Comparison of ENCODE assay signal across 9 cellular contexts in the genomic region with DNA sequence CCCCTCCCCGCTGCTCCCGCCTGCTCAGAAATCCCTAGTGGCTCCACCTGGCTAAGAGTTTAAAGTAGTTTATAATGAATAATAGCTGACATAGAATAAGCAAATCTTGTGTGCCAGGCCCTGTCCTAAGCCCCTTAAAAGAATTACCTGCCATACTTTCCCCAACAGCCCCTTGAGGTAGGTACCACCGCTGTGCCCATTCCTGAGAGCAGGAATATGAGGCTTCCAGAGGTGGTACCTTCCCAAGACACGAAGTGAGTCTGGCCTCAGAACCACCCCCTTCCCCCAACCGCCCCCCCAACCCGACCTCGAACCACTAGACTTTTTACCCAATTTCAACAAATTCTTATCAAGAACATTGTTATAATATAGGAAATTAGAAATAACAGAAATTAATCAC. TPM values are rescaled to one million over a fixed set of nuclear protein-coding genes. Genes with fewer than 3 reads are reported as not detected.
A peak's percentile ranks its signal among the peaks of the same experiment; 100 is the strongest.
DNase-seq lines count a peak whose midpoint lies in the region; ATAC-seq and TF ChIP-seq lines count a peak whose summit lies in the region.
"Had no signal": no experiment of that assay in that cellular context is flagged by ENCODE, and none has a peak within 500 bp of the region (broad histone marks: within the 10 kb centered on the region; RNA-seq: fewer than 3 reads in every experiment).

No MANE protein-coding gene starts in this region.

- no peak overlapping the region for H3K23ac ChIP-seq in mesenchymal stem cell (ENCODE audit: low read length in 2 of 2)

- H2BK15ac ChIP-seq in mesenchymal stem cell (ENCODE audit: low read depth, poor library complexity, severe bottlenecking): no peak overlapping the region

- no peak for TF ChIP-seq EP300 in transverse colon (IDR thresholded peaks at IDR 0.05; ENCODE audit: low read depth)

- no peaks in the 10 kb centered on the region for H3K36me3 Mint-ChIP-seq in activated naive CD4-positive, alpha-beta T cell treated with anti-CD3 and anti-CD28 coated beads, Interleukin-2, amount 10 ng/mL, durations not matched to agents 7 days and 5 days

- in situ Hi-C loops in transverse colon (cut with MboI; ENCODE audit: low pct_ligation_motif_present in 1 of 4, low pct_unique_long_range_greater_than_20kb in 1 of 4, low sequenced_read_pairs in 3 of 4): no loop called here

- peaks cover 14% of the 10 kb centered on the region for H3K79me1 ChIP-seq in mesenchymal stem cell (replicated peaks; ENCODE audit: low read length, poor library complexity, severe bottlenecking)

- CTCF ChIA-PET in activated naive CD4-positive, alpha-beta T cell treated with anti-CD3 and anti-CD28 coated beads, Interleukin-2, amount 10 ng/mL, durations not matched to agents 7 days and 5 days (lab: Charles Lee): interaction anchor here (1.6 to 3.0 kb wide), 5 partner anchors 60 to 253 kb away, joined by 3 to 14 read pairs (median 4); a partner anchor contains a TSS

- H3K4me3 ChIP-seq in ascending aorta: peak overlapping the region; percentile 80 to 81
- H3K4me3 ChIP-seq in mesenchymal stem cell (ENCODE audit: insufficient read depth in 1 of 2, low read depth in 1 of 2, low read length in 2 of 2): peak overlapping the region in 1 of 2 experiments; percentile 94
- peak overlapping the region in 3 of 4 donors; percentile 79 to 90 (median 84) for H3K4me3 ChIP-seq in transverse colon

- no peak overlapping the region for H2BK12ac ChIP-seq in mesenchymal stem cell (ENCODE audit: low read length in 2 of 2)

- no peak overlapping the region for H2BK120ac ChIP-seq in mesenchymal stem cell (ENCODE audit: low read depth, low read length)

- ATAC-seq in HG03469 (IDR thresholded peaks at IDR 0.05; ENCODE audit: unreplicated experiment): no peak
- ATAC-seq in GM18870 (IDR thresholded peaks at IDR 0.05; ENCODE audit: unreplicated experiment): no peak

- H4K91ac ChIP-seq in mesenchymal stem cell (ENCODE audit: low read length): no peak overlapping the region

- H3K9me3 Mint-ChIP-seq in activated naive CD4-positive, alpha-beta T cell treated with anti-CD3 and anti-CD28 coated beads, Interleukin-2, amount 10 ng/mL, durations not matched to agents 7 days and 5 days: no peaks in the 10 kb centered on the region

- peaks cover 15% of the 10 kb centered on the region for H3K4me1 Mint-ChIP-seq in activated naive CD4-positive, alpha-beta T cell treated with anti-CD3 and anti-CD28 coated beads, Interleukin-2, amount 10 ng/mL, durations not matched to agents 7 days and 5 days

- peak overlapping the region; percentile 87 for H3K9ac ChIP-seq in mesenchymal stem cell (ENCODE audit: low read length)

- H4K8ac ChIP-seq in mesenchymal stem cell (ENCODE audit: low read length): no peak overlapping the region

- no peaks in the 10 kb centered on the region for H3K27me3 ChIP-seq in ascending aorta
- H3K27me3 ChIP-seq in mesenchymal stem cell (ENCODE audit: control insufficient read depth in 1 of 2, insufficient read depth in 1 of 2, low read length in 2 of 2): peaks cover under 1 to 5% of the 10 kb centered on the region in 2 experiments
- no peaks in the 10 kb centered on the region for H3K27me3 ChIP-seq in transverse colon

- H3K4me1 ChIP-seq in ascending aorta: peaks cover 0 to 2% of the 10 kb centered on the region in 2 donors
- peaks cover 10% of the 10 kb centered on the region for H3K4me1 ChIP-seq in mesenchymal stem cell (ENCODE audit: control insufficient read depth, insufficient read depth, low read depth, low read length)
- peaks cover 0 to 28% (median 21%) of the 10 kb centered on the region in 4 donors for H3K4me1 ChIP-seq in transverse colon

- H3K27ac ChIP-seq in ascending aorta (no peak overlapping the region), mesenchymal stem cell (ENCODE audit: low read length, poor library complexity, severe bottlenecking) (no peak overlapping the region), transverse colon (peak overlapping the region in 3 of 4 donors; percentile 89 to 91 (median 90))

- H3K36me3 ChIP-seq in ascending aorta: no peaks in the 10 kb centered on the region
- H3K36me3 ChIP-seq in mesenchymal stem cell (ENCODE audit: control insufficient read depth in 1 of 2, insufficient read depth in 2 of 2, low read depth in 1 of 2, low read length in 2 of 2): no peaks in the 10 kb centered on the region
- no peaks in the 10 kb centered on the region for H3K36me3 ChIP-seq in transverse colon

- no peak for TF ChIP-seq POLR2A in transverse colon (IDR thresholded peaks at IDR 0.05)

- H3K18ac ChIP-seq in mesenchymal stem cell (ENCODE audit: low read depth in 1 of 2, low read length in 2 of 2): no peak overlapping the region

- no peak for DNase-seq in activated naive CD4-positive, alpha-beta T cell treated with anti-CD3 and anti-CD28 coated beads, Interleukin-2, amount 10 ng/mL, durations not matched to agents 7 days and 5 days
- DNase-seq in activated naive CD4-positive, alpha-beta T cell treated with anti-CD3 and anti-CD28 coated beads, Interleukin-2, amount 50 U/mL, for 16 hours: no peak
- DNase-seq in ascending aorta (ENCODE audit: low spot score in 2 of 2): peak in 1 of 2 donors; percentile 50
- no peak for DNase-seq in mesenchymal stem cell
- DNase-seq in transverse colon: no peak
- DNase-seq in NCI-H128 (lab: John Stamatoyannopoulos, UW; ENCODE audit: unreplicated experiment): no peak
- DNase-seq: NCI-H1105 treated with DMSO at 0.1 percent for 48 hours had no signal

- H3K4me2 ChIP-seq in mesenchymal stem cell (ENCODE audit: low read length, poor library complexity, severe bottlenecking): peak overlapping the region; percentile 79

- H3K14ac ChIP-seq in mesenchymal stem cell (ENCODE audit: low read length in 2 of 2): no peak overlapping the region

- H2AK5ac ChIP-seq in mesenchymal stem cell (ENCODE audit: low read length, severe bottlenecking): no peak overlapping the region

- no peak for TF ChIP-seq CTCF in ascending aorta (IDR thresholded peaks at IDR 0.05)
- TF ChIP-seq CTCF in transverse colon (IDR thresholded peaks at IDR 0.05): no peak

- 72% methylated on average over 2 of the region's 7 CpGs for WGBS in mesenchymal stem cell
- WGBS in transverse colon (ENCODE audit: low coverage in 1 of 2), 2 donors: 69 to 70% methylated on average over 7 of the region's 7 CpGs

- H3K9me3 ChIP-seq in ascending aorta: no peaks in the 10 kb centered on the region
- no peaks in the 10 kb centered on the region for H3K9me3 ChIP-seq in mesenchymal stem cell (ENCODE audit: control insufficient read depth, low read length)
- H3K9me3 ChIP-seq in transverse colon: no peaks in the 10 kb centered on the region

- H3K27ac Mint-ChIP-seq in activated naive CD4-positive, alpha-beta T cell treated with anti-CD3 and anti-CD28 coated beads, Interleukin-2, amount 10 ng/mL, durations not matched to agents 7 days and 5 days: no peak overlapping the region

- intact Hi-C loops in ascending aorta (cut with DNase I): no loop called here
- intact Hi-C loops in transverse colon (cut with DNase I; ENCODE audit: low total_unique reads): loop anchor here (5.0 kb wide), 1 partner anchor 68 kb away; a partner anchor contains a TSS

- no peak overlapping the region for H2AFZ ChIP-seq in mesenchymal stem cell (ENCODE audit: low read depth, low read length)

- no peak overlapping the region for H2BK5ac ChIP-seq in mesenchymal stem cell (ENCODE audit: low read depth, low read length, poor library complexity, severe bottlenecking)

- H3K4ac ChIP-seq in mesenchymal stem cell (ENCODE audit: low read depth in 1 of 2, low read length in 2 of 2): no peak overlapping the region

- H3K27me3 Mint-ChIP-seq in activated naive CD4-positive, alpha-beta T cell treated with anti-CD3 and anti-CD28 coated beads, Interleukin-2, amount 10 ng/mL, durations not matched to agents 7 days and 5 days: peaks cover 43% of the 10 kb centered on the region

- H3K4me3 Mint-ChIP-seq in activated naive CD4-positive, alpha-beta T cell treated with anti-CD3 and anti-CD28 coated beads, Interleukin-2, amount 10 ng/mL, durations not matched to agents 7 days and 5 days: peak overlapping the region; percentile 87

RNA-seq across cellular contexts. Expression of a gene that starts 1.2 kb away (rescaled TPM):
- total RNA-seq in ascending aorta: 6.9 TPM
- 6.8 TPM for polyA plus RNA-seq in mesenchymal stem cell (2013, experiment 1 of 2)
- 6.5 TPM for polyA plus RNA-seq in mesenchymal stem cell (2013, experiment 2 of 2)
- 10 to 100 TPM in 3 of 4 donors, 1 to 10 TPM in 1; 5.2 to 68.1 (median 32.0) TPM for total RNA-seq in transverse colon

RNA-seq across cellular contexts. Expression of a gene that starts 28.1 kb away (rescaled TPM):
- 10.0 TPM for total RNA-seq in ascending aorta
- polyA plus RNA-seq in mesenchymal stem cell (2013, experiment 1 of 2): not detected
- not detected for polyA plus RNA-seq in mesenchymal stem cell (2013, experiment 2 of 2)
- total RNA-seq in transverse colon: 1 to 10 TPM; 1.9 to 6.8 (median 3.6) TPM

Comparison
In these comparisons a context has a peak if more than half of its experiments do, and no peak if none do; other contexts are left out.
1. H3K27ac ChIP-seq: peak in transverse colon (3 of 4); none in ascending aorta (0 of 2) and mesenchymal stem cell (single experiment).